Comparison of ENCODE assay signal across 27 cellular contexts in genomic region chr3:38515367-38515766, GRCh38. TPM values are rescaled to one million over a fixed set of nuclear protein-coding genes. Genes with fewer than 3 reads are reported as not detected.
DNase-seq lines count a peak whose midpoint lies in the region; ATAC-seq, FAIRE-seq and TF ChIP-seq lines count a peak whose summit lies in the region.
"Had no signal": no experiment of that assay in that cellular context is flagged by ENCODE, and none has a peak within 500 bp of the region (broad histone marks: within the 10 kb centered on the region; RNA-seq: fewer than 3 reads in every experiment).

No MANE protein-coding gene starts in this region.

- no peak for ATAC-seq in IMR-90 (ENCODE audit: low read depth)
- no peak for ATAC-seq in K562
- no peak for ATAC-seq in naive thymus-derived CD4-positive, alpha-beta T cell
- ATAC-seq: GM12878 had no signal

- in situ Hi-C loops in IMR-90 (cut with MboI; ENCODE audit: low sequenced_read_pairs) = no loop called here
- in situ Hi-C loops in K562 (cut with MboI) = no loop called here

- H3K9me1 ChIP-seq in IMR-90 (ENCODE audit: insufficient read depth, low read length) (no peaks in the 10 kb centered on the region; the same call in 1 of the 2 replicates), K562 (ENCODE audit: control insufficient read depth, insufficient read depth, low read length) (no peaks in the 10 kb centered on the region)

- H4K5ac ChIP-seq in IMR-90 (ENCODE audit: low read depth, low read length) = no peak overlapping the region

- TF ChIP-seq RAD21 in IMR-90 (IDR thresholded peaks at IDR 0.05; ENCODE audit: low read length) (no peak), K562 (CRISPR knock-in tag; conservative IDR thresholded peaks at IDR 0.05 in 1 of 2, IDR thresholded peaks at IDR 0.05 in 1 of 2) (no peak)

- H3K18ac ChIP-seq in IMR-90 (ENCODE audit: low read depth, low read length) = no peak overlapping the region
- no peak overlapping the region for H3K18ac ChIP-seq in neuronal stem cell (ENCODE audit: low read length)

- H3K56ac ChIP-seq in IMR-90 (ENCODE audit: extremely low read depth, insufficient read depth, low read length) = no peak overlapping the region

- no peak overlapping the region for H2BK120ac ChIP-seq in IMR-90 (ENCODE audit: low read depth, low read length)
- H2BK120ac ChIP-seq in neuronal stem cell (ENCODE audit: low read depth, low read length) = no peak overlapping the region

- H2BK15ac ChIP-seq in IMR-90 (ENCODE audit: low read depth, low read length) (no peak overlapping the region), neuronal stem cell (ENCODE audit: low read length) (no peak overlapping the region)

- no peak overlapping the region for H3K4me2 ChIP-seq in IMR-90 (ENCODE audit: low read depth, low read length)
- no peak overlapping the region for H3K4me2 ChIP-seq in K562 (ENCODE audit: insufficient read depth, low read length)
- H3K4me2 ChIP-seq in neuronal stem cell (ENCODE audit: insufficient read depth, low read length, poor library complexity, severe bottlenecking) = no peak overlapping the region
- H3K4me2 ChIP-seq in PC-9 = no peak overlapping the region
- H3K4me2 ChIP-seq: BLaER1 had no signal

- H3K27ac Mint-ChIP-seq in naive thymus-derived CD4-positive, alpha-beta T cell = no peak overlapping the region
- H3K27ac Mint-ChIP-seq: CD14-positive monocyte had no signal

- TF ChIP-seq EP300 in K562 (IDR thresholded peaks at IDR 0.05; ENCODE audit: low read length) = no peak

- H2AK5ac ChIP-seq in IMR-90 (ENCODE audit: low read depth, low read length) (no peak overlapping the region), neuronal stem cell (ENCODE audit: low read depth, low read length) (no peak overlapping the region)

- H3F3A ChIP-seq in PC-9 (ENCODE audit: insufficient read depth, low read depth) = no peaks in the 10 kb centered on the region

- dilution Hi-C loops in IMR-90 (cut with HindIII; ENCODE audit: low sequenced_read_pairs, unreplicated experiment) = no loop called here

- H2BK5ac ChIP-seq in IMR-90 (ENCODE audit: low read depth, low read length, poor library complexity, severe bottlenecking) (no peak overlapping the region), neuronal stem cell (ENCODE audit: low read length) (no peak overlapping the region)

- WGBS in IMR-90 (ENCODE audit: extremely low coverage in 2 of 2, insufficient read length in 1 of 2), 2 experiments = 80% methylated on average over 1 of the region's 7 CpGs; no CpG with 5 or more reads in 1 of the 2 experiments
- WGBS in K562 (ENCODE audit: insufficient coverage, low coverage, missing lambda C conversion rate) = 82% methylated on average over 7 of the region's 7 CpGs
- WGBS in neuronal stem cell (ENCODE audit: extremely low coverage in 2 of 2, insufficient read length in 2 of 2, insufficient replicate concordance in 1 of 2), 2 donors = no CpG with 5 or more reads among the region's 7 CpGs

- H4K8ac ChIP-seq in IMR-90 (ENCODE audit: low read depth in 2 of 2, low read length in 2 of 2) (no peak overlapping the region), neuronal stem cell (ENCODE audit: low read depth, low read length) (no peak overlapping the region)

- DNase-seq in GM12891 (ENCODE audit: insufficient read length, low spot score) (no peak), IMR-90 (no peak), K562 (ENCODE audit: extremely low read depth in 1 of 4, low spot score in 3 of 4) (no peak), neuronal stem cell (ENCODE audit: low spot score) (no peak), NCI-H2029 treated with DMSO at 0.1 percent for 48 hours (lab: John Stamatoyannopoulos, UW) (no peak), PC-9 (no peak), putamen (ENCODE audit: low spot score) (no peak)
- no peak for DNase-seq in naive thymus-derived CD4-positive, alpha-beta T cell
- DNase-seq: 8988T; ACHN; BE2C; C1 segment of cervical spinal cord; CD4-positive, alpha-beta memory T cell; CD4-positive, CD25-positive, alpha-beta regulatory T cell; CD8-positive, alpha-beta memory T cell; COR-L47; DMS 273 treated with DMSO at 0.1 percent for 48 hours; DMS153; DMS53; DMS79; DND-41; EL; GDM1 had no signal

- peak overlapping the region; percentile 25 for H2AFZ ChIP-seq in IMR-90 (replicated peaks; ENCODE audit: low read length, poor library complexity)
- H2AFZ ChIP-seq in K562 (ENCODE audit: low read depth, low read length) = no peak overlapping the region
- H2AFZ ChIP-seq in neuronal stem cell (ENCODE audit: low read length) = no peak overlapping the region
- H2AFZ ChIP-seq in PC-9 = no peak overlapping the region

- H3K14ac ChIP-seq in IMR-90 (replicated peaks; ENCODE audit: low read depth, low read length) (no peak overlapping the region), neuronal stem cell (ENCODE audit: low read length) (peak overlapping the region; percentile 91)

- H3K36me3 ChIP-seq in IMR-90 (ENCODE audit: control insufficient read depth, insufficient read depth, low read length) (peaks cover 10% of the 10 kb centered on the region), K562 (ENCODE audit: control insufficient read depth, insufficient read depth, low read length) (peaks cover 15% of the 10 kb centered on the region; the same call in 2 of the 3 replicates), neuronal stem cell (replicated peaks in 1 of 2; ENCODE audit: control insufficient read depth in 2 of 2, insufficient read depth in 2 of 2, low read length in 2 of 2) (peaks cover 7 to 87% of the 10 kb centered on the region in 2 donors), PC-9 (ENCODE audit: low read depth) (peaks cover 5% of the 10 kb centered on the region; the same call in 1 of the 2 replicates)
- H3K36me3 ChIP-seq in naive thymus-derived CD4-positive, alpha-beta T cell (ENCODE audit: control insufficient read depth in 2 of 3, insufficient read depth in 3 of 3, low read length in 3 of 3) = peaks cover 0 to 20% (median 0%) of the 10 kb centered on the region in 3 experiments
- H3K36me3 ChIP-seq: BE2C had no signal

- TF ChIP-seq CTCF in IMR-90 (conservative IDR thresholded peaks at IDR 0.05; ENCODE audit: low read depth, low read length) = no peak
- TF ChIP-seq CTCF in K562 (IDR thresholded peaks at IDR 0.05 in 2 of 3, conservative IDR thresholded peaks at IDR 0.05 in 1 of 3; ENCODE audit: insufficient read depth in 2 of 3, low read depth in 1 of 3, low read length in 3 of 3) = no peak
- TF ChIP-seq CTCF in PC-9 (conservative IDR thresholded peaks at IDR 0.05) = no peak

- intact Hi-C loops in IMR-90 (cut with micrococcal nuclease) (no loop called here), K562 (cut with micrococcal nuclease) (no loop called here), PC-9 (cut with micrococcal nuclease; ENCODE audit: unreplicated experiment) (no loop called here)
- intact Hi-C loops in naive thymus-derived CD4-positive, alpha-beta T cell (cut with micrococcal nuclease) = no loop called here

- no peaks in the 10 kb centered on the region for H3K9me2 ChIP-seq in PC-9 (ENCODE audit: insufficient read depth)

- FAIRE-seq in GM12891 (lab: Jason Lieb, UNC) = no peak
- FAIRE-seq in K562 (lab: Jason Lieb, UNC) = no peak
- FAIRE-seq: A204.1, GM12878 had no signal

- H3K27ac ChIP-seq in IMR-90 (ENCODE audit: insufficient read depth, low read length) (no peak overlapping the region), K562 (ENCODE audit: extremely low read depth, low read depth, low read length) (no peak overlapping the region), neuronal stem cell (replicated peaks; ENCODE audit: low read length) (no peak overlapping the region), PC-9 (no peak overlapping the region)
- no peak overlapping the region for H3K27ac ChIP-seq in naive thymus-derived CD4-positive, alpha-beta T cell (ENCODE audit: low read depth, low read length)
- H3K27ac ChIP-seq: BLaER1 had no signal

- H3K9ac ChIP-seq in IMR-90 (ENCODE audit: low read depth, low read length) = no peak overlapping the region
- peak overlapping the region in 1 of 2 experiments; percentile 31; a peak in 1 of 4 replicates for H3K9ac ChIP-seq in K562 (ENCODE audit: insufficient read depth in 1 of 2, low read depth in 2 of 2, low read length in 2 of 2)
- H3K9ac ChIP-seq in neuronal stem cell (ENCODE audit: low read depth, low read length, poor library complexity) = no peak overlapping the region
- H3K9ac ChIP-seq: BLaER1 had no signal

- H3K4me1 Mint-ChIP-seq in naive thymus-derived CD4-positive, alpha-beta T cell = peaks cover 11 to 26% (median 21%) of the 10 kb centered on the region in 7 donors

- H3K9me3 ChIP-seq in IMR-90 (ENCODE audit: control insufficient read depth, insufficient read depth, low read length) (no peaks in the 10 kb centered on the region), K562 (replicated peaks; ENCODE audit: control insufficient read depth, insufficient read depth, low read depth, low read length) (no peaks in the 10 kb centered on the region), neuronal stem cell (replicated peaks in 1 of 2; ENCODE audit: control insufficient read depth in 2 of 2, insufficient read depth in 1 of 2, low read depth in 1 of 2, low read length in 2 of 2) (no peaks in the 10 kb centered on the region), PC-9 (ENCODE audit: insufficient read depth, low read depth) (no peaks in the 10 kb centered on the region)
- no peaks in the 10 kb centered on the region for H3K9me3 ChIP-seq in naive thymus-derived CD4-positive, alpha-beta T cell (ENCODE audit: control insufficient read depth in 2 of 3, low read length in 3 of 3)
- H3K9me3 ChIP-seq: BE2C, BLaER1 had no signal

- H3K9me3 Mint-ChIP-seq in naive thymus-derived CD4-positive, alpha-beta T cell = no peaks in the 10 kb centered on the region
- H3K9me3 Mint-ChIP-seq: CD14-positive monocyte; CD4-positive, alpha-beta memory T cell; CD4-positive, CD25-positive, alpha-beta regulatory T cell; CD8-positive, alpha-beta memory T cell had no signal

- H2AK9ac ChIP-seq in IMR-90 (replicated peaks; ENCODE audit: low read depth, low read length, poor library complexity) = peak overlapping the region; percentile 5

- peaks cover 5 to 37% (median 21%) of the 10 kb centered on the region in 5 donors for H3K36me3 Mint-ChIP-seq in naive thymus-derived CD4-positive, alpha-beta T cell

- TF ChIP-seq POLR2A in GM12891 (IDR thresholded peaks at IDR 0.05; ENCODE audit: low read depth, low read length) (no peak), IMR-90 (IDR thresholded peaks at IDR 0.05; ENCODE audit: low read depth, low read length) (no peak), K562 (conservative IDR thresholded peaks at IDR 0.05) (no peak)

- no peak overlapping the region for H3K4me3 Mint-ChIP-seq in naive thymus-derived CD4-positive, alpha-beta T cell
- H3K4me3 Mint-ChIP-seq: CD14-positive monocyte; CD4-positive, alpha-beta memory T cell; CD4-positive, CD25-positive, alpha-beta regulatory T cell; CD8-positive, alpha-beta memory T cell had no signal

- BruUV-seq in IMR-90 (replicated peaks; lab: Mats Ljungman, UMichigan) = no TSS peak
- no TSS peak for BruUV-seq in K562 (replicated peaks; lab: Mats Ljungman, UMichigan)
- BruUV-seq in PC-9 (replicated peaks; lab: Mats Ljungman, UMichigan) = no TSS peak

- H3K79me2 ChIP-seq in K562 (ENCODE audit: control insufficient read depth, insufficient read depth, low read length) = no peaks in the 10 kb centered on the region
- no peaks in the 10 kb centered on the region for H3K79me2 ChIP-seq in PC-9 (ENCODE audit: low read depth)

- no peaks in the 10 kb centered on the region for H3K27me3 ChIP-seq in IMR-90 (ENCODE audit: control insufficient read depth, insufficient read depth, low read length)
- H3K27me3 ChIP-seq in K562 (ENCODE audit: control insufficient read depth in 2 of 2, insufficient read depth in 2 of 2, low read length in 2 of 2) = no peaks in the 10 kb centered on the region
- no peaks in the 10 kb centered on the region for H3K27me3 ChIP-seq in neuronal stem cell (ENCODE audit: control insufficient read depth in 3 of 3, insufficient read depth in 3 of 3, low read depth in 1 of 3, low read length in 3 of 3)
- H3K27me3 ChIP-seq in PC-9 (ENCODE audit: insufficient read depth, low read depth) = no peaks in the 10 kb centered on the region
- H3K27me3 ChIP-seq in naive thymus-derived CD4-positive, alpha-beta T cell (ENCODE audit: control insufficient read depth in 2 of 2, insufficient read depth in 2 of 2, low read length in 2 of 2) = no peaks in the 10 kb centered on the region
- H3K27me3 ChIP-seq: BE2C, BLaER1 had no signal

- H3K4ac ChIP-seq in IMR-90 (ENCODE audit: low read depth, low read length) (no peak overlapping the region), neuronal stem cell (ENCODE audit: low read length) (no peak overlapping the region)

- H3K4me1 ChIP-seq in IMR-90 (ENCODE audit: control insufficient read depth, insufficient read depth, low read length) = peaks cover 3% of the 10 kb centered on the region
- no peaks in the 10 kb centered on the region for H3K4me1 ChIP-seq in K562 (replicated peaks in 1 of 2; ENCODE audit: control insufficient read depth in 2 of 2, insufficient read depth in 2 of 2, low read length in 2 of 2)
- H3K4me1 ChIP-seq in neuronal stem cell (ENCODE audit: control insufficient read depth in 2 of 2, insufficient read depth in 1 of 2, low read depth in 1 of 2, low read length in 2 of 2) = no peaks in the 10 kb centered on the region
- H3K4me1 ChIP-seq in PC-9 (replicated peaks; ENCODE audit: insufficient read depth) = no peaks in the 10 kb centered on the region
- H3K4me1 ChIP-seq in naive thymus-derived CD4-positive, alpha-beta T cell (ENCODE audit: control insufficient read depth in 2 of 2, insufficient read depth in 2 of 2, low read length in 2 of 2) = peaks cover 17 to 19% of the 10 kb centered on the region in 2 donors
- H3K4me1 ChIP-seq: BE2C had no signal

- POLR2A ChIA-PET in IMR-90 (lab: Charles Lee; ENCODE audit: unreplicated experiment) (no interaction called here), K562 (lab: Yijun Ruan, JAX) (interaction anchor here (0.7 to 1.2 kb wide), 2 partner anchors 96 to 153 kb away, joined by 3 read pairs; no protein-coding TSS in a partner anchor), PC-9 (lab: Charles Lee; ENCODE audit: unreplicated experiment) (no interaction called here)
- POLR2A ChIA-PET in naive thymus-derived CD4-positive, alpha-beta T cell (lab: Charles Lee) = no interaction called here

- no peak overlapping the region for H2BK20ac ChIP-seq in IMR-90 (ENCODE audit: low read depth, low read length)

- H4K91ac ChIP-seq in IMR-90 (ENCODE audit: insufficient read depth, low read depth, low read length) = no peak overlapping the region
- H4K91ac ChIP-seq in neuronal stem cell (ENCODE audit: low read depth, low read length, poor library complexity) = no peak overlapping the region

- H3K4me3 ChIP-seq in IMR-90 (ENCODE audit: insufficient read depth, low read depth, low read length) = no peak overlapping the region
- H3K4me3 ChIP-seq in K562 = no peak overlapping the region
- no peak overlapping the region for H3K4me3 ChIP-seq in neuronal stem cell (ENCODE audit: low read length in 2 of 2)
- no peak overlapping the region for H3K4me3 ChIP-seq in PC-9
- no peak overlapping the region for H3K4me3 ChIP-seq in naive thymus-derived CD4-positive, alpha-beta T cell (ENCODE audit: low read length)
- H3K4me3 ChIP-seq: BLaER1, GM12878 had no signal

- no peaks in the 10 kb centered on the region for H4K20me1 ChIP-seq in IMR-90 (ENCODE audit: insufficient read depth, low read length)
- H4K20me1 ChIP-seq in K562 (replicated peaks; ENCODE audit: control insufficient read depth, insufficient read depth, low read length) = no peaks in the 10 kb centered on the region
- no peaks in the 10 kb centered on the region; the same call in 1 of the 2 replicates for H4K20me1 ChIP-seq in PC-9 (ENCODE audit: insufficient read depth)
- H4K20me1 ChIP-seq: BLaER1 had no signal

- H3K79me1 ChIP-seq in IMR-90 (ENCODE audit: low read depth in 1 of 2, low read length in 2 of 2) = peaks cover 0 to 3% of the 10 kb centered on the region in 2 experiments; a peak in 2 of 4 replicates
- H3K79me1 ChIP-seq in neuronal stem cell (ENCODE audit: low read depth, low read length) = no peaks in the 10 kb centered on the region

- H2BK12ac ChIP-seq in neuronal stem cell (ENCODE audit: low read length) = no peak overlapping the region

- CTCF ChIA-PET in IMR-90 (lab: Yijun Ruan, JAX) = interaction anchor here (1.5 kb wide), 1 partner anchor 329 kb away, joined by 4 read pairs; no protein-coding TSS in a partner anchor
- CTCF ChIA-PET in K562 (lab: Yijun Ruan, JAX; ENCODE audit: low intra/inter-chr PET ratio) = no interaction called here
- CTCF ChIA-PET in PC-9 (lab: Charles Lee) = no interaction called here
- CTCF ChIA-PET in naive thymus-derived CD4-positive, alpha-beta T cell (lab: Charles Lee) = interaction anchor here (1.1 to 1.9 kb wide), 2 partner anchors 12 to 19 kb away, joined by 3 to 7 read pairs; partner anchors contain the start of gene EXOG

- H3K23ac ChIP-seq in IMR-90 (ENCODE audit: low read depth, low read length) (no peak overlapping the region), neuronal stem cell (ENCODE audit: low read depth, low read length, poor library complexity) (no peak overlapping the region)

- H3K27me3 Mint-ChIP-seq in naive thymus-derived CD4-positive, alpha-beta T cell = no peaks in the 10 kb centered on the region
- H3K27me3 Mint-ChIP-seq: CD4-positive, alpha-beta memory T cell; CD4-positive, CD25-positive, alpha-beta regulatory T cell; CD8-positive, alpha-beta memory T cell had no signal

RNA-seq across cellular contexts. Expression of gene EXOG, which starts 19.2 kb away (rescaled TPM):
- 7.6 TPM for polyA plus RNA-seq in GM12891 (2012; ENCODE audit: low read depth, missing spikeins)
- 10.2 and 12.8 TPM in 2 replicates for total RNA-seq in IMR-90 (2012; rRNA removed)
- polyA plus RNA-seq in IMR-90 (2012; rRNA removed) = 12.1 and 15.0 TPM in 2 replicates
- polyA plus RNA-seq in IMR-90 (2012; cell fraction: cytosol; rRNA removed) = 2.5 and 6.0 TPM in 2 replicates
- polyA plus RNA-seq in IMR-90 (2012; cell fraction: nucleus; rRNA removed; ENCODE audit: low replicate concordance) = 7.5 and 53.5 TPM in 2 replicates
- total RNA-seq in K562 (2011; cell fraction: chromatin; rRNA removed; ENCODE audit: low replicate concordance) = 28.1 and 64.0 TPM in 2 replicates
- total RNA-seq in K562 (2011; cell fraction: nucleolus; rRNA removed) = 10.8 and 13.6 TPM in 2 replicates
- total RNA-seq in K562 (2011; cell fraction: nucleoplasm; rRNA removed) = 32.4 and 55.4 TPM in 2 replicates
- total RNA-seq in K562 (2014; rRNA removed) = 9.9 and 10.8 TPM in 2 replicates
- 16.3 and 18.1 TPM in 2 replicates for total RNA-seq in K562 (2014; rRNA removed; fragmentation: Illumina TruSeq; extraction: Trizol)
- 13.6 and 15.7 TPM in 2 replicates for total RNA-seq in K562 (2015; rRNA removed; fragmentation: Illumina TruSeq; extraction: Trizol)
- 14.4 and 14.5 TPM in 2 replicates for total RNA-seq in K562 (2021)
- polyA plus RNA-seq in K562 (2011; rRNA removed) = 12.0 and 16.9 TPM in 2 replicates
- 4.1 and 8.2 TPM in 2 replicates for polyA plus RNA-seq in K562 (2011; cell fraction: cytosol; rRNA removed)
- 16.3 and 16.8 TPM in 2 replicates for polyA plus RNA-seq in K562 (2011; cell fraction: nucleus; rRNA removed)
- 10.1 and 10.2 TPM in 2 replicates for polyA plus RNA-seq in K562 (2012)
- polyA plus RNA-seq in K562 (2014; fragmentation: Illumina TruSeq; extraction: Trizol) = 13.4 and 13.9 TPM in 2 replicates
- 10 to 100 TPM; 13.1 to 21.7 TPM for polyA plus RNA-seq in K562 (2014; fragmentation: Nextera tagmentation; extraction: Ambion mirVana)
- polyA plus RNA-seq in K562 (2014; rRNA removed) = 12.9 and 14.8 TPM in 2 replicates
- polyA minus RNA-seq in K562 (2011; rRNA and poly(A)+ RNA removed) = 12.5 and 13.5 TPM in 2 replicates
- 3.7 and 5.8 TPM in 2 replicates for polyA minus RNA-seq in K562 (2011; cell fraction: cytosol; rRNA and poly(A)+ RNA removed)
- polyA minus RNA-seq in K562 (2011; cell fraction: nucleus; rRNA and poly(A)+ RNA removed) = 8.1 and 12.7 TPM in 2 replicates
- 10.3 TPM for polyA plus RNA-seq in neuronal stem cell (2013, experiment 1 of 2)
- 11.4 TPM for polyA plus RNA-seq in neuronal stem cell (2013, experiment 2 of 2)
- total RNA-seq in PC-9 (2021) = 7.5 and 9.3 TPM in 2 replicates
- 10 to 100 TPM; 20.4 to 31.0 (median 21.3) TPM for total RNA-seq in naive thymus-derived CD4-positive, alpha-beta T cell
- 1 to 10 TPM; 6.1 to 6.6 TPM for polyA plus RNA-seq in naive thymus-derived CD4-positive, alpha-beta T cell

Comparison
In these comparisons a context has a peak if more than half of its experiments do, and no peak if none do; other contexts are left out.
1. CTCF ChIA-PET loops: an anchor here in IMR-90 (1.5 kb wide) and naive thymus-derived CD4-positive, alpha-beta T cell (1.1 to 1.9 kb wide); none called in K562 and PC-9.